ENCODE assay signal across 21 cellular contexts in the genomic region with DNA sequence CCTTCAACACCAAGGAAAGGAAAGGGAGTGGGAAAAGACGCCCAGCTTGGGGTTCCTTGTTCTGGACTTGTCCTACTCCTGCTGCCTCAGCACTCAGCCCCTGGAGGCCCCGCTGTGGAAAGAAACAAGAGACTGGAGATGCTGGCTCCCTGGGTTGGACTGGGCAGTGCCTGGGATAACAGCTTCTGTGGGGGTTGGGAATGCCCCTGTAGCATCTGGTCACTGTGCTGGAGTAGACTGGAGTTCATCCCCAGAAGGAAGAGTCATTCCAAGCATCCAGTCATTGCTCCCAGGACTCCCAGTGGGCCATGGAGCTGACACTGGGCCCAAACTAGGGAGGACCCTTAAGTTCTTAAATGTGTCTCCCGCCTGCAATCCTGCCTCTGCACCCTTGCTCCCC.
DNase-seq lines count a peak whose midpoint lies in the region; ATAC-seq and TF ChIP-seq lines count a peak whose summit lies in the region.
"Had no signal": no experiment of that assay in that cellular context is flagged by ENCODE, and none has a peak within 500 bp of the region (broad histone marks: within the 10 kb centered on the region; RNA-seq: fewer than 3 reads in every experiment).

No MANE protein-coding gene starts in this region.

- no peak overlapping the region for H4K8ac ChIP-seq in trophoblast cell (ENCODE audit: low read depth, low read length)

- intact Hi-C loops in transverse colon (cut with DNase I; ENCODE audit: low total_unique reads), result loop anchor here (10.0 kb wide), 1 partner anchor 87 kb away; no protein-coding TSS in a partner anchor

- peak overlapping the region; percentile 49 for H3K18ac ChIP-seq in trophoblast cell (ENCODE audit: low read length)

- H3K79me2 ChIP-seq in trophoblast cell (ENCODE audit: control insufficient read depth, insufficient read depth, low read length, poor library complexity), result peaks cover 7% of the 10 kb centered on the region

- TF ChIP-seq POLR2A in gastroesophageal sphincter (IDR thresholded peaks at IDR 0.05), result no peak
- no peak for TF ChIP-seq POLR2A in transverse colon (IDR thresholded peaks at IDR 0.05)

- peaks cover 7% of the 10 kb centered on the region for H3K36me3 Mint-ChIP-seq in T-helper 17 cell (ENCODE audit: low read depth)
- H3K36me3 Mint-ChIP-seq: activated naive CD4-positive, alpha-beta T cell treated with anti-CD3 and anti-CD28 coated beads, Interleukin-2, amount 50 U/mL, for 24 hours; natural killer cell treated with Interleukin-12 subunit alpha and Interleukin-12 subunit beta and Interleukin-15 and Interleukin-18, amount 100 ng/mL, for 72 hours had no signal

- H3K9ac ChIP-seq in trophoblast cell (ENCODE audit: low read length), result no peak overlapping the region

- peaks cover 2% of the 10 kb centered on the region for H3K4me1 Mint-ChIP-seq in T-helper 17 cell
- H3K4me1 Mint-ChIP-seq: activated naive CD4-positive, alpha-beta T cell treated with anti-CD3 and anti-CD28 coated beads, Interleukin-2, amount 50 U/mL, for 24 hours had no signal

- H3K27me3 ChIP-seq in gastroesophageal sphincter (no peaks in the 10 kb centered on the region), trophoblast cell (ENCODE audit: insufficient read depth, low read length) (no peaks in the 10 kb centered on the region), transverse colon (no peaks in the 10 kb centered on the region)
- H3K27me3 ChIP-seq: dorsolateral prefrontal cortex had no signal

- peak overlapping the region; percentile 95 for H2BK12ac ChIP-seq in trophoblast cell (ENCODE audit: low read length)

- peak overlapping the region; percentile 8 for H3K4ac ChIP-seq in trophoblast cell (ENCODE audit: low read depth, low read length)

- H3K9me3 ChIP-seq in gastroesophageal sphincter (no peaks in the 10 kb centered on the region), trophoblast cell (ENCODE audit: insufficient read depth, low read depth, low read length) (no peaks in the 10 kb centered on the region), transverse colon (no peaks in the 10 kb centered on the region), T-helper 17 cell (ENCODE audit: control insufficient read depth, low read length, poor library complexity, severe bottlenecking) (no peaks in the 10 kb centered on the region)

- TF ChIP-seq EP300 in gastroesophageal sphincter (IDR thresholded peaks at IDR 0.05) (no peak), transverse colon (IDR thresholded peaks at IDR 0.05; ENCODE audit: low read depth) (no peak)

- no peak overlapping the region for H4K12ac ChIP-seq in trophoblast cell (ENCODE audit: low read depth, low read length)

- peak overlapping the region; percentile 77 to 93 (median 90) for H3K27ac ChIP-seq in gastroesophageal sphincter
- H3K27ac ChIP-seq in trophoblast cell (ENCODE audit: low read depth, low read length), result no peak overlapping the region
- peak overlapping the region in 3 of 4 donors; percentile 87 to 88 (median 88) for H3K27ac ChIP-seq in transverse colon
- H3K27ac ChIP-seq: 22Rv1 had no signal

- no peak for ATAC-seq in gastroesophageal sphincter
- no peak for ATAC-seq in HG02938 (IDR thresholded peaks at IDR 0.05; ENCODE audit: unreplicated experiment)
- ATAC-seq in T-helper 17 cell, result no peak
- ATAC-seq: natural killer cell treated with Interleukin-12 subunit alpha and Interleukin-12 subunit beta and Interleukin-15 and Interleukin-18, amount 100 ng/mL, for 72 hours had no signal

- H2BK5ac ChIP-seq in trophoblast cell (ENCODE audit: low read depth, low read length, poor library complexity), result no peak overlapping the region

- TF ChIP-seq CTCF in gastroesophageal sphincter (IDR thresholded peaks at IDR 0.05) (no peak), transverse colon (IDR thresholded peaks at IDR 0.05) (no peak)

- WGBS in gastroesophageal sphincter (ENCODE audit: low coverage in 1 of 2), 2 donors, result 94 to 100% methylated on average over 2 to 3 of the region's 3 CpGs
- no CpG with 5 or more reads among the region's 3 CpGs for WGBS in trophoblast cell (ENCODE audit: extremely low coverage, insufficient coverage, insufficient read length)
- 88% methylated on average over 3 of the region's 3 CpGs; no CpG with 5 or more reads in 1 of the 2 donors for WGBS in transverse colon (ENCODE audit: low coverage in 1 of 2), 2 donors

- DNase-seq in DMS 273 (lab: John Stamatoyannopoulos, UW; ENCODE audit: unreplicated experiment) (peak; percentile 22), DMS 273 treated with DMSO at 0.1 percent for 48 hours (lab: John Stamatoyannopoulos, UW) (no peak), trophoblast cell (no peak), transverse colon (no peak), SHP77 (lab: John Stamatoyannopoulos, UW) (no peak), T-helper 17 cell (no peak)
- DNase-seq: activated CD4-positive, alpha-beta T cell treated with anti-CD3 and anti-CD28 coated beads, Interleukin-2, amount 50 U/mL, for 48 hours; erythroblast; KG1; NCI-H1092; NCI-H2107; NCI-H526; SIG-M5 had no signal

- H2AK5ac ChIP-seq in trophoblast cell (ENCODE audit: low read length), result peak overlapping the region; percentile 91

- H3K4me3 Mint-ChIP-seq in T-helper 17 cell, result no peak overlapping the region
- H3K4me3 Mint-ChIP-seq: activated naive CD4-positive, alpha-beta T cell treated with anti-CD3 and anti-CD28 coated beads, Interleukin-2, amount 50 U/mL, for 24 hours; natural killer cell treated with Interleukin-12 subunit alpha and Interleukin-12 subunit beta and Interleukin-15 and Interleukin-18, amount 100 ng/mL, for 72 hours; stimulated activated naive CD8-positive, alpha-beta T cell treated with anti-CD3 and anti-CD28 coated beads, Interleukin-15, Interleukin-2, amounts not matched to agents 100 ng/mL and 50 ng/mL, for 24 hours had no signal

- peaks cover 51% of the 10 kb centered on the region for H3K27me3 Mint-ChIP-seq in T-helper 17 cell
- H3K27me3 Mint-ChIP-seq: activated naive CD4-positive, alpha-beta T cell treated with anti-CD3 and anti-CD28 coated beads, Interleukin-2, amount 50 U/mL, for 24 hours had no signal

- in situ Hi-C loops in transverse colon (cut with MboI; ENCODE audit: low pct_ligation_motif_present in 1 of 4, low pct_unique_long_range_greater_than_20kb in 1 of 4, low sequenced_read_pairs in 3 of 4), result no loop called here

- H3K4me3 ChIP-seq in gastroesophageal sphincter, result no peak overlapping the region
- no peak overlapping the region for H3K4me3 ChIP-seq in trophoblast cell (ENCODE audit: low read depth, low read length)
- H3K4me3 ChIP-seq in transverse colon, result no peak overlapping the region
- H3K4me3 ChIP-seq: dorsolateral prefrontal cortex, lung had no signal

- H2AFZ ChIP-seq in trophoblast cell (ENCODE audit: insufficient read depth, low read length, poor library complexity), result no peak overlapping the region

- H3K4me2 ChIP-seq in trophoblast cell (ENCODE audit: low read length), result no peak overlapping the region

- peak overlapping the region; percentile 91 for H4K91ac ChIP-seq in trophoblast cell (ENCODE audit: low read depth, low read length)

- H3K4me1 ChIP-seq in gastroesophageal sphincter (peaks cover 24 to 77% (median 57%) of the 10 kb centered on the region in 3 donors), trophoblast cell (ENCODE audit: control insufficient read depth in 1 of 2, insufficient read depth in 2 of 2, low read length in 2 of 2) (peaks cover 45 to 49% of the 10 kb centered on the region in 2 experiments), transverse colon (peaks cover 38 to 55% (median 43%) of the 10 kb centered on the region in 4 donors)

- H3K27ac Mint-ChIP-seq in T-helper 17 cell, result no peak overlapping the region
- H3K27ac Mint-ChIP-seq: activated naive CD4-positive, alpha-beta T cell treated with anti-CD3 and anti-CD28 coated beads, Interleukin-2, amount 50 U/mL, for 24 hours; natural killer cell treated with Interleukin-12 subunit alpha and Interleukin-12 subunit beta and Interleukin-15 and Interleukin-18, amount 100 ng/mL, for 72 hours; stimulated activated naive CD8-positive, alpha-beta T cell treated with anti-CD3 and anti-CD28 coated beads, Interleukin-15, Interleukin-2, amounts not matched to agents 100 ng/mL and 50 ng/mL, for 24 hours had no signal

- peaks cover 48% of the 10 kb centered on the region for H3K79me1 ChIP-seq in trophoblast cell (ENCODE audit: low read length)

- no peak overlapping the region for H3K23ac ChIP-seq in trophoblast cell (ENCODE audit: low read length)

- peak overlapping the region; percentile 75 for H2BK120ac ChIP-seq in trophoblast cell (ENCODE audit: insufficient read depth, low read length, poor library complexity)

- peak overlapping the region; percentile 83 for H3K14ac ChIP-seq in trophoblast cell (ENCODE audit: low read length)

- H3K36me3 ChIP-seq in gastroesophageal sphincter (no peaks in the 10 kb centered on the region), trophoblast cell (ENCODE audit: control insufficient read depth in 1 of 2, insufficient read depth in 2 of 2, low read length in 2 of 2) (no peaks in the 10 kb centered on the region), transverse colon (no peaks in the 10 kb centered on the region)
